Comparison of ENCODE assay signal across 1 cellular context in the genomic region with DNA sequence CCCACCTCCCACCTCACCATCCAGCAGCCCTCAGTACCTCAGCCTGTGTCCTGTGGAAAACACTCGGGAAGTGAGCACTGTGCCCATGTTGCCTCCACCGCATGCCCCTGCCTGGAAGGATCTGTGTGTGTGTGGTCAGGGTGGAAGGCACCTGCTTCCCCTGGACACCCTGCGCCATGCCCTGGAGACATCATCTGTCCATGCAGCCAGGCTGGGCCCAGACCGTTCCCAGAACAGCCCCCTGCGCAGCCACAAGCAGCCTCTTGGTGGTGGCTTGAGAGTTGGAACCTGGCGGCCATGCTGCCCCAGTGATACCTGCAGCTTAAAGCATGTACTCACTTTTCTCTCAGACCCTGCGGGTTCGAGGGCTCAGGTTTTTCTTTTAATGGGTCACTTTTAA.
TF ChIP-seq lines count a peak whose summit lies in the region.

No MANE protein-coding gene starts in this region.

TF ChIP-seq in K562, 482 proteins besides CTCF, POLR2A, EP300 and RAD21:
- TF ChIP-seq, protein P1, sequence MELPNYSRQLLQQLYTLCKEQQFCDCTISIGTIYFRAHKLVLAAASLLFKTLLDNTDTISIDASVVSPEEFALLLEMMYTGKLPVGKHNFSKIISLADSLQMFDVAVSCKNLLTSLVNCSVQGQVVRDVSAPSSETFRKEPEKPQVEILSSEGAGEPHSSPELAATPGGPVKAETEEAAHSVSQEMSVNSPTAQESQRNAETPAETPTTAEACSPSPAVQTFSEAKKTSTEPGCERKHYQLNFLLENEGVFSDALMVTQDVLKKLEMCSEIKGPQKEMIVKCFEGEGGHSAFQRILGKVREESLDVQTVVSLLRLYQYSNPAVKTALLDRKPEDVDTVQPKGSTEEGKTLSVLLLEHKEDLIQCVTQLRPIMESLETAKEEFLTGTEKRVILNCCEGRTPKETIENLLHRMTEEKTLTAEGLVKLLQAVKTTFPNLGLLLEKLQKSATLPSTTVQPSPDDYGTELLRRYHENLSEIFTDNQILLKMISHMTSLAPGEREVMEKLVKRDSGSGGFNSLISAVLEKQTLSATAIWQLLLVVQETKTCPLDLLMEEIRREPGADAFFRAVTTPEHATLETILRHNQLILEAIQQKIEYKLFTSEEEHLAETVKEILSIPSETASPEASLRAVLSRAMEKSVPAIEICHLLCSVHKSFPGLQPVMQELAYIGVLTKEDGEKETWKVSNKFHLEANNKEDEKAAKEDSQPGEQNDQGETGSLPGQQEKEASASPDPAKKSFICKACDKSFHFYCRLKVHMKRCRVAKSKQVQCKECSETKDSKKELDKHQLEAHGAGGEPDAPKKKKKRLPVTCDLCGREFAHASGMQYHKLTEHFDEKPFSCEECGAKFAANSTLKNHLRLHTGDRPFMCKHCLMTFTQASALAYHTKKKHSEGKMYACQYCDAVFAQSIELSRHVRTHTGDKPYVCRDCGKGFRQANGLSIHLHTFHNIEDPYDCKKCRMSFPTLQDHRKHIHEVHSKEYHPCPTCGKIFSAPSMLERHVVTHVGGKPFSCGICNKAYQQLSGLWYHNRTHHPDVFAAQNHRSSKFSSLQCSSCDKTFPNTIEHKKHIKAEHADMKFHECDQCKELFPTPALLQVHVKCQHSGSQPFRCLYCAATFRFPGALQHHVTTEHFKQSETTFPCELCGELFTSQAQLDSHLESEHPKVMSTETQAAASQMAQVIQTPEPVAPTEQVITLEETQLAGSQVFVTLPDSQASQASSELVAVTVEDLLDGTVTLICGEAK (IDR thresholded peaks at IDR 0.05), result no peak
- TF ChIP-seq, protein P1 (CRISPR knock-in tag; IDR thresholded peaks at IDR 0.05), result 0 out of 2 replicates have a peak, but pooled peaks have one; percentile 5
- TF ChIP-seq, protein P2, sequence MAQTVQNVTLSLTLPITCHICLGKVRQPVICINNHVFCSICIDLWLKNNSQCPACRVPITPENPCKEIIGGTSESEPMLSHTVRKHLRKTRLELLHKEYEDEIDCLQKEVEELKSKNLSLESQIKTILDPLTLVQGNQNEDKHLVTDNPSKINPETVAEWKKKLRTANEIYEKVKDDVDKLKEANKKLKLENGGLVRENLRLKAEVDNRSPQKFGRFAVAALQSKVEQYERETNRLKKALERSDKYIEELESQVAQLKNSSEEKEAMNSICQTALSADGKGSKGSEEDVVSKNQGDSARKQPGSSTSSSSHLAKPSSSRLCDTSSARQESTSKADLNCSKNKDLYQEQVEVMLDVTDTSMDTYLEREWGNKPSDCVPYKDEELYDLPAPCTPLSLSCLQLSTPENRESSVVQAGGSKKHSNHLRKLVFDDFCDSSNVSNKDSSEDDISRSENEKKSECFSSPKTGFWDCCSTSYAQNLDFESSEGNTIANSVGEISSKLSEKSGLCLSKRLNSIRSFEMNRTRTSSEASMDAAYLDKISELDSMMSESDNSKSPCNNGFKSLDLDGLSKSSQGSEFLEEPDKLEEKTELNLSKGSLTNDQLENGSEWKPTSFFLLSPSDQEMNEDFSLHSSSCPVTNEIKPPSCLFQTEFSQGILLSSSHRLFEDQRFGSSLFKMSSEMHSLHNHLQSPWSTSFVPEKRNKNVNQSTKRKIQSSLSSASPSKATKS (CRISPR knock-in tag; IDR thresholded peaks at IDR 0.05), result no peak
